ENCODE assay signal across 13 cellular contexts in the genomic region with DNA sequence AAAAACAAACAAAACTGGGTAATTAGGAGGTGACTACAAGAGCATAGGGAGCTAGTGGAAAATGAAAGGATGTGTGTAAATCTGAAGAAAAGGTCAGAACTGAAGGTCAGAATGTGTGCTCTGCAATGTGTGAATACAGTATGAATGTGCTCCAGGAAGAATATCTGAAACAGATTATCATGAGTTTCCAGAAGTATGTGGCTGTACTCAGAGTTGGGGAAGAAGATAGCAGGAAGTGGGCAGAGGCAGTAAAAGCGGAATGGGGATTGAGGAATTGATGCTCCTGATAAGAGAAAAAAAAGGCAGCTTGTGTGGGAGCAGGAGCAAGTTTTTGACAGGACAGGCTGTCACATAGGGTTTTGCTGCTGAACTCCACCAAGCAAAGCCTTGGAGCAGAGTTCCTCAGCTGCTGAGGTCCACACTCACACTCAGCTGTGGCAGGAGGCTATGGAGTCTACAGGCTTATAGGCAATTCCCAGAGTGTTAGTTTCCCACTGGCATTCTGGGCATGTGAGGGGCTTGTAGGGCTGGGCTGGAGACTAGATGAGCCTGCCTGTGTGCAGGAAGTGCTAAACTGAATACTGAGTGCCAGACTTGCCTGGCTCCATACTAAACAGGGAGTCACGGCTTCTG. TPM values are rescaled to one million over a fixed set of nuclear protein-coding genes. Genes with fewer than 3 reads are reported as not detected.
DNase-seq lines count a peak whose midpoint lies in the region; ATAC-seq, FAIRE-seq and TF ChIP-seq lines count a peak whose summit lies in the region.
"Had no signal": no experiment of that assay in that cellular context is flagged by ENCODE, and none has a peak within 500 bp of the region (broad histone marks: within the 10 kb centered on the region; RNA-seq: fewer than 3 reads in every experiment).

No MANE protein-coding gene starts in this region.

- H3K4me1 Mint-ChIP-seq in WTC11: peaks cover 4% of the 10 kb centered on the region; the same call in 1 of the 2 replicates

- H3K27ac Mint-ChIP-seq in WTC11: peak overlapping the region; percentile 61

- intact Hi-C loops in left ventricle myocardium inferior (cut with micrococcal nuclease): no loop called here
- intact Hi-C loops in left lung (cut with DNase I): no loop called here

- CTCF ChIA-PET in WTC11 (lab: Charles Lee): no interaction called here

- H3K27me3 ChIP-seq in right atrium auricular region (no peaks in the 10 kb centered on the region), left ventricle myocardium inferior (ENCODE audit: low read depth) (no peaks in the 10 kb centered on the region), left lung (no peaks in the 10 kb centered on the region)
- H3K27me3 ChIP-seq: tibial nerve had no signal

- H3K9me3 Mint-ChIP-seq in WTC11: no peaks in the 10 kb centered on the region
- H3K9me3 Mint-ChIP-seq: naive B cell had no signal

- DNase-seq in right atrium auricular region (ENCODE audit: low spot score) (peak; percentile 38), left ventricle myocardium inferior (no peak), WTC11 (ENCODE audit: low spot score) (no peak), left lung (no peak), HTR-8/SVneo (ENCODE audit: insufficient read length, low spot score) (no peak), putamen (ENCODE audit: low spot score) (no peak)
- DNase-seq in stimulated activated CD4-positive, alpha-beta T cell treated with anti-CD3 and anti-CD28 coated beads, Interleukin-4, amount 100 ng/mL, for 24 hours: no peak
- DNase-seq: activated CD4-positive, alpha-beta T cell treated with anti-CD3 and anti-CD28 coated beads for 4 hours; COR-L47; naive B cell; stimulated activated CD4-positive, alpha-beta T cell treated with anti-CD3 and anti-CD28 coated beads, Interleukin-4, amount 100 ng/mL, for 4 hours had no signal

- H3K4me3 ChIP-seq in right atrium auricular region (no peak overlapping the region), left ventricle myocardium inferior (no peak overlapping the region), left lung (no peak overlapping the region)
- H3K4me3 ChIP-seq: tibial nerve had no signal

- H3K27me3 Mint-ChIP-seq in WTC11 (ENCODE audit: low read depth): no peaks in the 10 kb centered on the region
- H3K27me3 Mint-ChIP-seq: naive B cell had no signal

- H3K27ac ChIP-seq in right atrium auricular region: no peak overlapping the region
- no peak overlapping the region for H3K27ac ChIP-seq in left ventricle myocardium inferior (replicated peaks)
- no peak overlapping the region for H3K27ac ChIP-seq in left lung

- H3K4me1 ChIP-seq in right atrium auricular region (no peaks in the 10 kb centered on the region), left ventricle myocardium inferior (peaks cover 19% of the 10 kb centered on the region), left lung (peaks cover 0 to 5% of the 10 kb centered on the region in 2 donors)

- H3K36me3 ChIP-seq in right atrium auricular region: peaks cover 22% of the 10 kb centered on the region
- H3K36me3 ChIP-seq in left ventricle myocardium inferior: peaks cover 41% of the 10 kb centered on the region
- H3K36me3 ChIP-seq in left lung: peaks cover 0 to 37% of the 10 kb centered on the region in 2 donors

- ATAC-seq in WTC11: no peak
- ATAC-seq in left lung: peak; percentile 26
- ATAC-seq in GM21723 (IDR thresholded peaks at IDR 0.05; ENCODE audit: unreplicated experiment): no peak

- FAIRE-seq in HTR-8/SVneo (lab: Jason Lieb, UNC): no peak

- POLR2A ChIA-PET in WTC11 (lab: Charles Lee): interaction anchor here (0.7 to 1.7 kb wide), 3 partner anchors 23 to 311 kb away, joined by 3 to 5 read pairs (median 4); no protein-coding TSS in a partner anchor

- no peak overlapping the region for H3K4me3 Mint-ChIP-seq in WTC11
- H3K4me3 Mint-ChIP-seq: naive B cell had no signal

- peaks cover 28% of the 10 kb centered on the region for H3K36me3 Mint-ChIP-seq in WTC11
- H3K36me3 Mint-ChIP-seq: naive B cell had no signal

- H3K9me3 ChIP-seq in right atrium auricular region (no peaks in the 10 kb centered on the region), left ventricle myocardium inferior (replicated peaks) (no peaks in the 10 kb centered on the region), left lung (no peaks in the 10 kb centered on the region)
- H3K9me3 ChIP-seq: tibial nerve had no signal

- TF ChIP-seq CTCF in right atrium auricular region (IDR thresholded peaks at IDR 0.05): no peak
- TF ChIP-seq CTCF in left ventricle myocardium inferior (IDR thresholded peaks at IDR 0.05; ENCODE audit: borderline replicate concordance): no peak
- TF ChIP-seq CTCF in WTC11 (IDR thresholded peaks at IDR 0.05): no peak
- no peak for TF ChIP-seq CTCF in left lung (IDR thresholded peaks at IDR 0.05)

TF ChIP-seq in WTC11, 78 proteins besides CTCF, POLR2A, EP300 and RAD21 (continues in another document):
- TF ChIP-seq NR3C1 (CRISPR knock-in tag; conservative IDR thresholded peaks at IDR 0.05; ENCODE audit: low read depth): no peak
- no peak for TF ChIP-seq ESRRA (CRISPR knock-in tag; IDR thresholded peaks at IDR 0.05; ENCODE audit: borderline replicate concordance)
- TF ChIP-seq, protein P1, sequence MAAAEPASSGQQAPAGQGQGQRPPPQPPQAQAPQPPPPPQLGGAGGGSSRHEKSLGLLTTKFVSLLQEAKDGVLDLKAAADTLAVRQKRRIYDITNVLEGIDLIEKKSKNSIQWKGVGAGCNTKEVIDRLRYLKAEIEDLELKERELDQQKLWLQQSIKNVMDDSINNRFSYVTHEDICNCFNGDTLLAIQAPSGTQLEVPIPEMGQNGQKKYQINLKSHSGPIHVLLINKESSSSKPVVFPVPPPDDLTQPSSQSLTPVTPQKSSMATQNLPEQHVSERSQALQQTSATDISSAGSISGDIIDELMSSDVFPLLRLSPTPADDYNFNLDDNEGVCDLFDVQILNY (CRISPR knock-in tag; IDR thresholded peaks at IDR 0.05): no peak
- no peak for TF ChIP-seq NFATC4 (CRISPR knock-in tag; IDR thresholded peaks at IDR 0.05)
- TF ChIP-seq, protein P2, sequence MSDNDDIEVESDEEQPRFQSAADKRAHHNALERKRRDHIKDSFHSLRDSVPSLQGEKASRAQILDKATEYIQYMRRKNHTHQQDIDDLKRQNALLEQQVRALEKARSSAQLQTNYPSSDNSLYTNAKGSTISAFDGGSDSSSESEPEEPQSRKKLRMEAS (CRISPR knock-in tag; IDR thresholded peaks at IDR 0.05): no peak
- TF ChIP-seq, protein P3, sequence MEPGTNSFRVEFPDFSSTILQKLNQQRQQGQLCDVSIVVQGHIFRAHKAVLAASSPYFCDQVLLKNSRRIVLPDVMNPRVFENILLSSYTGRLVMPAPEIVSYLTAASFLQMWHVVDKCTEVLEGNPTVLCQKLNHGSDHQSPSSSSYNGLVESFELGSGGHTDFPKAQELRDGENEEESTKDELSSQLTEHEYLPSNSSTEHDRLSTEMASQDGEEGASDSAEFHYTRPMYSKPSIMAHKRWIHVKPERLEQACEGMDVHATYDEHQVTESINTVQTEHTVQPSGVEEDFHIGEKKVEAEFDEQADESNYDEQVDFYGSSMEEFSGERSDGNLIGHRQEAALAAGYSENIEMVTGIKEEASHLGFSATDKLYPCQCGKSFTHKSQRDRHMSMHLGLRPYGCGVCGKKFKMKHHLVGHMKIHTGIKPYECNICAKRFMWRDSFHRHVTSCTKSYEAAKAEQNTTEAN (CRISPR knock-in tag; IDR thresholded peaks at IDR 0.05): no peak
- no peak for TF ChIP-seq NR2C2 (CRISPR knock-in tag; IDR thresholded peaks at IDR 0.05)
- TF ChIP-seq JUN (CRISPR knock-in tag; IDR thresholded peaks at IDR 0.05): no peak
- no peak for TF ChIP-seq TCF7 (CRISPR knock-in tag; IDR thresholded peaks at IDR 0.05; ENCODE audit: low read depth)
- TF ChIP-seq ZNF138 (CRISPR knock-in tag; conservative IDR thresholded peaks at IDR 0.05): no peak
- TF ChIP-seq EMX1 (CRISPR knock-in tag; IDR thresholded peaks at IDR 0.05): no peak
- TF ChIP-seq GRHL2 (CRISPR knock-in tag; IDR thresholded peaks at IDR 0.05; ENCODE audit: insufficient replicate concordance, severe bottlenecking): no peak
- TF ChIP-seq, protein P4, sequence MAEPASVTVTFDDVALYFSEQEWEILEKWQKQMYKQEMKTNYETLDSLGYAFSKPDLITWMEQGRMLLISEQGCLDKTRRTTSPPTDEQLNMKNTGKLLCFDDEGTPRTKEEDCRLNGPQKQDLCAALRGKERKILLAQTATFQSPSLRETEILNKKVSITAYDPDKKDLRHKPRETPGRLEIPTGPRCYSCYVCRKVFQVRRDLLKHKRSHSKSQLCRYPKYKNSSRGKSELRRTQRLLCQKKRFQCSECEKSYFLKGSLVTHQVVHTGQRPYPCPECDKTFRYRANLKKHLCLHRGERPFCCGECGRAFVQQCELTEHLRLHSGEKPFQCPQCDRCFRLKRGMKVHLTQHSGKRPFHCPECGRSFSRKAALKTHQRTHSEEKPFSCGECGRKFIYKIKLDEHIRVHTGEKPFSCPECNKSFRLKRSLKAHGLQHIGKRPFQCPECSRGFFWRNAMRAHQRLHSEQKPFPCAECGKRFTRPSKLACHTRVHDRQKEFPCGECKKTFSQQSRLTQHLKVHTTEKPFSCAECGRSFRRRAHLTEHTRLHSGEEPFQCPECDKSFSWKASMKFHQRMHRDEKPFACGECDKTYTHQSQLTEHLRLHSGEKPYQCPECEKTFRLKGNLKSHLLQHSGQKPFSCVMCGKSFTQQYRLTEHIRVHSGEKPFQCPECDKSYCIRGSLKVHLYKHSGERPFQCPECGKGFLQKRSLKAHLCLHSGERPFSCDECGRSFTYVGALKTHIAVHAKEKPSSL (CRISPR knock-in tag; conservative IDR thresholded peaks at IDR 0.05): no peak

RNA-seq across cellular contexts. Expression of a gene that starts 22.9 kb away (rescaled TPM):
- total RNA-seq in right atrium auricular region (100 to 1,000 TPM; 171 to 175 TPM), left ventricle myocardium inferior (265 TPM), WTC11 (2021) (178 to 229 TPM (median 227 TPM) in 3 replicates), left lung (100 to 1,000 TPM; 113 to 182 TPM)

RNA-seq across cellular contexts. Expression of a gene that starts 28.5 kb away (rescaled TPM):
- 100 to 1,000 TPM; 820 to 834 TPM for total RNA-seq in right atrium auricular region
- 470 TPM for total RNA-seq in left ventricle myocardium inferior
- total RNA-seq in WTC11 (2021): 2,465 to 2,581 TPM (median 2,516 TPM) in 3 replicates
- total RNA-seq in left lung: 1,000 to 10,000 TPM; 1,404 to 1,630 TPM
